ENCODE assay signal across 1 cellular context in genomic region chr15:74587924-74588323, GRCh38.
TF ChIP-seq lines count a peak whose summit lies in the region.

No MANE protein-coding gene starts in this region.

TF ChIP-seq in endothelial cell of umbilical vein, 7 proteins besides CTCF, POLR2A, EP300 and RAD21:
- no peak for TF ChIP-seq POLR2AphosphoS5 (IDR thresholded peaks at IDR 0.05; ENCODE audit: insufficient read depth, low read depth, low read length)
- TF ChIP-seq EZH2 (IDR thresholded peaks at IDR 0.05; ENCODE audit: borderline replicate concordance, low read depth, low read length, severe bottlenecking) = no peak
- no peak for TF ChIP-seq GATA2 (IDR thresholded peaks at IDR 0.05; ENCODE audit: insufficient read depth, insufficient read length, low read depth, low read length)
- TF ChIP-seq, protein P1, sequence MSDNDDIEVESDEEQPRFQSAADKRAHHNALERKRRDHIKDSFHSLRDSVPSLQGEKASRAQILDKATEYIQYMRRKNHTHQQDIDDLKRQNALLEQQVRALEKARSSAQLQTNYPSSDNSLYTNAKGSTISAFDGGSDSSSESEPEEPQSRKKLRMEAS (IDR thresholded peaks at IDR 0.05; ENCODE audit: insufficient read depth, insufficient read length) = no peak
- TF ChIP-seq MYC (IDR thresholded peaks at IDR 0.05; ENCODE audit: low read depth, low read length) = no peak
- TF ChIP-seq FOS (IDR thresholded peaks at IDR 0.05; ENCODE audit: borderline replicate concordance, insufficient read depth, low read length) = no peak
- no peak for TF ChIP-seq JUN (IDR thresholded peaks at IDR 0.05; ENCODE audit: borderline replicate concordance, insufficient read depth, insufficient read length, low read depth)
